1 cellular context compared by ENCODE assay signal in genomic region chr4:148405161-148405893, GRCh38.
TF ChIP-seq lines count a peak whose summit lies in the region.

No MANE protein-coding gene starts in this region.

TF ChIP-seq in H1, 55 proteins besides CTCF, POLR2A, EP300 and RAD21:
- no peak for TF ChIP-seq SAP30 (IDR thresholded peaks at IDR 0.05; ENCODE audit: insufficient read depth, insufficient replicate concordance, low read length)
- TF ChIP-seq CBX5 (IDR thresholded peaks at IDR 0.05; ENCODE audit: low read depth, low read length) = no peak
- TF ChIP-seq RXRA (IDR thresholded peaks at IDR 0.05; ENCODE audit: insufficient read depth, low read depth, low read length) = no peak
- TF ChIP-seq FOSL1 (IDR thresholded peaks at IDR 0.05; ENCODE audit: insufficient read depth, low read depth, low read length) = no peak
- TF ChIP-seq TAF1 (IDR thresholded peaks at IDR 0.05; ENCODE audit: low read depth, low read length) = no peak
- no peak for TF ChIP-seq MAFK (IDR thresholded peaks at IDR 0.05; ENCODE audit: low read depth, low read length)
- no peak for TF ChIP-seq NRF1 (IDR thresholded peaks at IDR 0.05; ENCODE audit: low read depth, low read length)
- no peak for TF ChIP-seq KDM1A (IDR thresholded peaks at IDR 0.05; ENCODE audit: borderline replicate concordance, low read length)
- TF ChIP-seq POU5F1 (IDR thresholded peaks at IDR 0.05; ENCODE audit: low read depth, low read length) = no peak
- TF ChIP-seq BACH1 (IDR thresholded peaks at IDR 0.05; ENCODE audit: low read length) = no peak
- TF ChIP-seq TBP (IDR thresholded peaks at IDR 0.05; ENCODE audit: low read depth, low read length) = no peak
- no peak for TF ChIP-seq SUZ12 (IDR thresholded peaks at IDR 0.05; ENCODE audit: low read length)
